Comparison of ENCODE assay signal across 21 cellular contexts in genomic region chr15:57534279-57534678, GRCh38. TPM values are rescaled to one million over a fixed set of nuclear protein-coding genes. Genes with fewer than 3 reads are reported as not detected.
A peak's percentile ranks its signal among the peaks of the same experiment; 100 is the strongest.
DNase-seq lines count a peak whose midpoint lies in the region; ATAC-seq, FAIRE-seq and TF ChIP-seq lines count a peak whose summit lies in the region.
"Had no signal": no experiment of that assay in that cellular context is flagged by ENCODE, and none has a peak within 500 bp of the region (broad histone marks: within the 10 kb centered on the region; RNA-seq: fewer than 3 reads in every experiment).

No MANE protein-coding gene starts in this region.

- peaks cover 31% of the 10 kb centered on the region for H3K36me3 ChIP-seq in NT2/D1 (ENCODE audit: insufficient read depth, insufficient read length, low read length)
- peaks cover 0 to 6% (median 0%) of the 10 kb centered on the region in 9 donors for H3K36me3 ChIP-seq in heart left ventricle
- no peaks in the 10 kb centered on the region for H3K36me3 ChIP-seq in upper lobe of right lung
- peaks cover 33 to 56% of the 10 kb centered on the region in 2 donors for H3K36me3 ChIP-seq in kidney (ENCODE audit: control insufficient read depth in 1 of 2, insufficient read depth in 2 of 2, low read length in 2 of 2)

- H3K9me3 ChIP-seq in NT2/D1 (ENCODE audit: insufficient read depth, low read length) (peaks cover 4% of the 10 kb centered on the region; the same call in 1 of the 2 replicates), heart left ventricle (no peaks in the 10 kb centered on the region), upper lobe of right lung (no peaks in the 10 kb centered on the region), kidney (ENCODE audit: control insufficient read depth in 1 of 2, low read length in 2 of 2) (no peaks in the 10 kb centered on the region)

- peak overlapping the region in 7 of 12 donors; percentile 2 to 39 (median 26) for H3K27ac ChIP-seq in heart left ventricle
- peak overlapping the region; percentile 2 for H3K27ac ChIP-seq in upper lobe of right lung
- no peak overlapping the region for H3K27ac ChIP-seq in kidney (ENCODE audit: low read depth in 2 of 2, low read length in 2 of 2)

- no peak for TF ChIP-seq CTCF in heart left ventricle (IDR thresholded peaks at IDR 0.05)
- no peak for TF ChIP-seq CTCF in upper lobe of right lung (IDR thresholded peaks at IDR 0.05)
- TF ChIP-seq CTCF in foreskin fibroblast (IDR thresholded peaks at IDR 0.05; ENCODE audit: low read depth, low read length): no peak
- TF ChIP-seq CTCF in kidney (IDR thresholded peaks at IDR 0.05; ENCODE audit: borderline replicate concordance, extremely low read depth, insufficient read depth): no peak

- H3K27me3 ChIP-seq in NT2/D1 (ENCODE audit: insufficient read depth, insufficient read length) (no peaks in the 10 kb centered on the region), heart left ventricle (no peaks in the 10 kb centered on the region), upper lobe of right lung (no peaks in the 10 kb centered on the region)

- H3K4me1 ChIP-seq in NT2/D1 (ENCODE audit: insufficient read depth, insufficient read length) (peaks cover 8% of the 10 kb centered on the region), heart left ventricle (peaks cover 0 to 38% (median 21%) of the 10 kb centered on the region in 12 donors), upper lobe of right lung (no peaks in the 10 kb centered on the region), kidney (ENCODE audit: control insufficient read depth in 1 of 2, insufficient read depth in 1 of 2, low read depth in 1 of 2, low read length in 2 of 2) (peaks cover 18 to 21% of the 10 kb centered on the region in 2 donors)

- no peak for DNase-seq in Right ventricle myocardium inferior (ENCODE audit: missing footprints)
- no peak for DNase-seq in cardiac septum (ENCODE audit: low spot score)
- peak; percentile 64 for DNase-seq in NT2/D1 (ENCODE audit: low read depth, low spot score)
- DNase-seq in heart left ventricle: peak in 1 of 5 donors; percentile 40
- DNase-seq in upper lobe of right lung: no peak
- no peak for DNase-seq in stimulated activated naive CD4-positive, alpha-beta T cell (lab: John Stamatoyannopoulos, UW)
- DNase-seq in foreskin fibroblast: no peak
- DNase-seq in kidney: no peak
- DNase-seq: activated naive CD4-positive, alpha-beta T cell treated with anti-CD3 and anti-CD28 coated beads for 36 hours; CD4-positive, alpha-beta T cell; EL; erythroblast; hippocampal formation; Kasumi-1; NCI-H1694 treated with DMSO at 0.1 percent for 48 hours; NCI-H748 treated with DMSO at 0.1 percent for 48 hours; stimulated activated naive CD8-positive, alpha-beta T cell treated with anti-CD3 and anti-CD28 coated beads, Interleukin-15, amount 100 ng/mL, for 72 hours had no signal

- FAIRE-seq in kidney (lab: Jason Lieb, UNC): no peak
- FAIRE-seq: A204.1, RCC 7860 had no signal

- no peak for TF ChIP-seq POLR2A in heart left ventricle (IDR thresholded peaks at IDR 0.05)

- H3K9ac ChIP-seq in NT2/D1 (ENCODE audit: insufficient read length, low read depth) (no peak overlapping the region), kidney (ENCODE audit: low read length in 2 of 2) (no peak overlapping the region)

- intact Hi-C loops in Right ventricle myocardium inferior (cut with DNase I) (no loop called here), cardiac septum (cut with DNase I) (no loop called here), heart left ventricle (cut with DNase I) (loop anchor here in 2 of 10 donors (5.0 to 10.0 kb wide), 2 partner anchors 387 to 1039 kb away; no protein-coding TSS in a partner anchor), upper lobe of right lung (cut with DNase I) (no loop called here), kidney (cut with DNase I) (no loop called here)

- ATAC-seq in Right ventricle myocardium inferior (peak; percentile 71), heart left ventricle (peak; percentile 28 to 77 (median 60)), upper lobe of right lung (peak; percentile 42)
- ATAC-seq: SK-N-SH treated with all-trans-retinoic acid at 6 μM for 48 hours; stimulated activated naive CD8-positive, alpha-beta T cell treated with anti-CD3 and anti-CD28 coated beads, Interleukin-15, amount 100 ng/mL, for 72 hours had no signal

- H3K4me3 ChIP-seq in NT2/D1 (ENCODE audit: insufficient read length, low read depth) (no peak overlapping the region), heart left ventricle (no peak overlapping the region), upper lobe of right lung (no peak overlapping the region), foreskin fibroblast (ENCODE audit: low read depth in 1 of 2, low read length in 2 of 2) (no peak overlapping the region), kidney (ENCODE audit: low read length in 2 of 2) (no peak overlapping the region)
- H3K4me3 ChIP-seq: coronary artery had no signal

- WGBS in heart left ventricle, 4 donors: 29 to 44% (median 36%) methylated on average over 6 of the region's 6 CpGs

RNA-seq across cellular contexts. Expression of gene MYZAP, which starts 57.4 kb away (rescaled TPM):
- 869 TPM for total RNA-seq in Right ventricle myocardium inferior
- 658 TPM for total RNA-seq in cardiac septum
- 1,000 to 10,000 TPM in 2 of 9 donors, 100 to 1,000 TPM in 7; 359 to 1,065 (median 670) TPM for total RNA-seq in heart left ventricle
- 100 to 1,000 TPM; 280 to 506 TPM for polyA plus RNA-seq in heart left ventricle
- total RNA-seq in upper lobe of right lung: 30.9 TPM
- total RNA-seq in kidney: 3.3 TPM
- polyA plus RNA-seq in kidney (ENCODE audit: insufficient read depth, low read depth, low replicate concordance): 6.1 TPM

Comparison
In these comparisons a context has a peak if more than half of its experiments do, and no peak if none do; other contexts are left out.
1. H3K27ac ChIP-seq: peak in heart left ventricle (7 of 12) and upper lobe of right lung (single experiment); none in kidney (0 of 2).
2. RNA of gene MYZAP, which starts 57.4 kb away (total RNA-seq): 869 TPM in Right ventricle myocardium inferior (single experiment), 359 to 1,065 TPM in heart left ventricle and 658 TPM in cardiac septum (single experiment); 30.9 TPM in upper lobe of right lung (single experiment) and 3.3 TPM in kidney (single experiment); every median in the first group is over 10 times any median in the second.
3. Peak in every context shown above with its lines, with median percentiles within 50 percentile points of each other: ATAC-seq.